ENCODE assay signal across 15 cellular contexts in genomic region chr15:36108539-36108938, GRCh38.
"Had no signal": no experiment of that assay in that cellular context is flagged by ENCODE, and none has a peak within 500 bp of the region (broad histone marks: within the 10 kb centered on the region; RNA-seq: fewer than 3 reads in every experiment).

No MANE protein-coding gene starts in this region.

- H3K36me3 ChIP-seq: neutrophil, pancreas, right lobe of liver, thoracic aorta, tibial nerve, upper lobe of left lung had no signal

- DNase-seq: effector CD4-positive, alpha-beta T cell; head of caudate nucleus; natural killer cell; pancreas; right lobe of liver; small intestine; stimulated activated CD4-positive, alpha-beta T cell treated with anti-CD3 and anti-CD28 coated beads, Interleukin-15, amount 100 ng/mL, for 24 hours; stimulated activated CD4-positive, alpha-beta T cell treated with anti-CD3 and anti-CD28 coated beads, Interleukin-2, amount 100 ng/mL, for 48 hours; stimulated activated naive B cell treated with anti-CD40 and anti-IgM and Interleukin-4, amounts not matched to agents 10 μg/mL and 1 μg/mL and 100 μg/mL, for 72 hours; upper lobe of left lung had no signal

- ATAC-seq: natural killer cell; pancreas; right lobe of liver; stimulated activated naive B cell treated with anti-CD40 and anti-IgM and Interleukin-4, amounts not matched to agents 10 μg/mL and 1 μg/mL and 100 μg/mL, for 72 hours had no signal

- H3K27ac ChIP-seq: dorsolateral prefrontal cortex, neutrophil, pancreas, right lobe of liver, thoracic aorta, tibial nerve, upper lobe of left lung had no signal

- H3K27me3 ChIP-seq: dorsolateral prefrontal cortex, neutrophil, pancreas, right lobe of liver, tibial nerve, upper lobe of left lung had no signal

- H3K4me1 ChIP-seq: pancreas, right lobe of liver, upper lobe of left lung had no signal

- H3K4me3 ChIP-seq: dorsolateral prefrontal cortex, lung, pancreas, right lobe of liver, thoracic aorta, tibial nerve, upper lobe of left lung had no signal

- H3K9me3 ChIP-seq: neutrophil, pancreas, right lobe of liver, thoracic aorta, tibial nerve, upper lobe of left lung had no signal
